Comparison of ENCODE assay signal across 8 cellular contexts in the genomic region with DNA sequence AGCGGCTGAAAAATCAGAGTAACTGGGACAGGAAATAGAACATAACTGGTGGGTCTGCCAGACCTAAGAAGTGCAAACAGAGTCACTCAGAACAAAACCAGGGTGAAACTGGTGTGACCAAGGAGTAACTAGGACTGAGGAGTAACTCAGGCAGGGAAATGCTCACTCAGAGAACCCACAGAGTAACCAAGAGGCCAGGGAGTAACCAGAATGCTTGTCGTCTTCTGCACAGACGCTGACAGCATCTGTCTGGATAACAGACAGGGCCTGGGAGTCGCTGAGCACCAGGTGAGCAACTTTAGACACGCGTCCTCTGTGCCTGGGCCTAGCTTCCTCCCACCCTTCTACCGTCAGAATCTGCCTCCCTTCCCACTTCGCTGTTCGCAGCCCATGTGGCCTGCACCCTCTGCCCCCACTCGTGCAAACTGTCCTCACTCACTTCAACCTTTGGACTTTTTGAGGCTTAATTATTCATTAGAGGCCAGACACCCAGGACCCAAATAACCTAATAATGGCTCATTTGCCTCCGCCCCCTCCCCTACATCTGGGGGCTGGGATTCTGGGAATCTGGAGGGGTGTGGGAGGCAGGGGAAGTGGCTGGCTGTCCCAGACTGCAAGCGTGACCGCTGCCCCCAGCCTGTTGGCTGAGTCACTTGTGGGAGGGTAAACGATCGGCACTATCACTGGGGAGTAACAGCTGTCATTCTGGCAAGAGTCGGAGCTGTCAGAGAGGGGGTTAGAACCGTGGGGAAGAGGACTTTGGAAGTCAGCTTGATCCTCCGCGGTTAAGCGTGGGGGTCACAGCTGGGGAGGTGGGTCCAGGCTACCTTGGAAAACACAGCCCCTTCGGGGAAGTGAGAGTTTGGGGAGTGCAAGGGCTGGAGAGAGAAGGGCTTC. TPM values are rescaled to one million over a fixed set of nuclear protein-coding genes. Genes with fewer than 3 reads are reported as not detected.
DNase-seq lines count a peak whose midpoint lies in the region; ATAC-seq and TF ChIP-seq lines count a peak whose summit lies in the region.

No MANE protein-coding gene starts in this region.

- H3K4me1 ChIP-seq in mesendoderm (ENCODE audit: control insufficient read depth, low read depth, low read length): peaks cover 13% of the 10 kb centered on the region

- H3K79me1 ChIP-seq in mesendoderm (ENCODE audit: low read length): no peaks in the 10 kb centered on the region

- H3K4me2 ChIP-seq in mesendoderm (ENCODE audit: low read length): peak overlapping the region; percentile 64

- no peak overlapping the region for H4K5ac ChIP-seq in mesendoderm (ENCODE audit: low read length)

- DNase-seq in EL (peak; percentile 67), coronary artery (ENCODE audit: low spot score) (no peak), mesendoderm (peak; percentile 69), NCI-H2029 (lab: John Stamatoyannopoulos, UW) (no peak)
- peak; percentile 21 to 26 for DNase-seq in stimulated activated CD8-positive, alpha-beta memory T cell treated with anti-CD3 and anti-CD28 coated beads, Interleukin-7, amount 100 ng/mL, for 1 hour (ENCODE audit: low read depth in 2 of 2)

- peak overlapping the region; percentile 67 to 96 (median 88) for H3K4me3 Mint-ChIP-seq in IgD-negative memory B cell

- H3K4me1 Mint-ChIP-seq in IgD-negative memory B cell: peaks cover 11 to 19% (median 18%) of the 10 kb centered on the region in 3 donors

- peaks cover 2% of the 10 kb centered on the region for H3K36me3 Mint-ChIP-seq in IgD-negative memory B cell

- no peaks in the 10 kb centered on the region for H3K27me3 ChIP-seq in mesendoderm (ENCODE audit: insufficient read depth, low read length, poor library complexity)

- WGBS in mesendoderm (ENCODE audit: extremely low coverage, insufficient coverage, low lambda C conversion rate): no CpG with 5 or more reads among the region's 21 CpGs

- no peak overlapping the region for H2BK5ac ChIP-seq in mesendoderm (ENCODE audit: low read length)

- peak overlapping the region; percentile 10 for H3K9ac ChIP-seq in mesendoderm (ENCODE audit: low read length)

- H3K27ac ChIP-seq in VCaP: peak overlapping the region; percentile 95
- H3K27ac ChIP-seq in coronary artery: peak overlapping the region in 1 of 2 donors; percentile 63
- no peak overlapping the region for H3K27ac ChIP-seq in mesendoderm (ENCODE audit: low read depth, low read length)

- TF ChIP-seq CTCF in VCaP (conservative IDR thresholded peaks at IDR 0.05) (no peak), coronary artery (IDR thresholded peaks at IDR 0.05) (no peak)

- peak; percentile 91 for ATAC-seq in GM21619 (IDR thresholded peaks at IDR 0.05; ENCODE audit: unreplicated experiment)

- no peaks in the 10 kb centered on the region for H3K9me3 Mint-ChIP-seq in IgD-negative memory B cell

- H3K23ac ChIP-seq in mesendoderm (ENCODE audit: low read length): no peak overlapping the region

- peak overlapping the region; percentile 71 for H3K4me3 ChIP-seq in coronary artery
- H3K4me3 ChIP-seq in mesendoderm (ENCODE audit: low read length): peak overlapping the region; percentile 38

- H3K27ac Mint-ChIP-seq in IgD-negative memory B cell: peak overlapping the region in 2 of 3 donors; percentile 26 to 90

- H2BK120ac ChIP-seq in mesendoderm (ENCODE audit: low read depth, low read length): no peak overlapping the region

- no peaks in the 10 kb centered on the region for H3K36me3 ChIP-seq in mesendoderm (ENCODE audit: control insufficient read depth, insufficient read depth, low read length)

- no peak overlapping the region for H3K18ac ChIP-seq in mesendoderm (ENCODE audit: low read length)

- no peak overlapping the region for H3K4ac ChIP-seq in mesendoderm (ENCODE audit: low read depth, low read length)

- no peaks in the 10 kb centered on the region for H3K27me3 Mint-ChIP-seq in IgD-negative memory B cell

- peak overlapping the region; percentile 75 for H3K56ac ChIP-seq in mesendoderm (ENCODE audit: low read length)

- no peak overlapping the region for H4K8ac ChIP-seq in mesendoderm (ENCODE audit: low read depth, low read length)

- no peak overlapping the region for H2BK15ac ChIP-seq in mesendoderm (replicated peaks; ENCODE audit: low read depth)

- H3K79me2 ChIP-seq in mesendoderm (ENCODE audit: control insufficient read depth, insufficient read depth, low read length): no peaks in the 10 kb centered on the region

- no peak overlapping the region for H2AK5ac ChIP-seq in mesendoderm (ENCODE audit: low read length)

RNA-seq across cellular contexts. Expression of gene AQP3, which starts 0.6 kb away (rescaled TPM):
- polyA plus RNA-seq in IgD-negative memory B cell: 18.7 TPM
- 2.6 TPM for polyA plus RNA-seq in mesendoderm (2013, experiment 1 of 2)
- polyA plus RNA-seq in mesendoderm (2013, experiment 2 of 2): 2.9 TPM

RNA-seq across cellular contexts. Expression of gene NOL6, which starts 27.0 kb away (rescaled TPM):
- 18.9 TPM for polyA plus RNA-seq in IgD-negative memory B cell
- 37.8 TPM for polyA plus RNA-seq in mesendoderm (2013, experiment 1 of 2)
- 36.5 TPM for polyA plus RNA-seq in mesendoderm (2013, experiment 2 of 2)

RNA-seq across cellular contexts. Expression of gene AQP7, which starts 44.4 kb away (rescaled TPM):
- not detected for polyA plus RNA-seq in IgD-negative memory B cell
- not detected for polyA plus RNA-seq in mesendoderm (2013, experiment 1 of 2)
- polyA plus RNA-seq in mesendoderm (2013, experiment 2 of 2): not detected

Comparison
In these comparisons a context has a peak if more than half of its experiments do, and no peak if none do; other contexts are left out.
1. DNase-seq: peak in EL (single experiment), mesendoderm (single experiment) and stimulated activated CD8-positive, alpha-beta memory T cell treated with anti-CD3 and anti-CD28 coated beads, Interleukin-7, amount 100 ng/mL, for 1 hour (2 of 2); none in coronary artery (single experiment) and NCI-H2029 (single experiment).